Comparison of ENCODE assay signal across 15 cellular contexts in the genomic region with DNA sequence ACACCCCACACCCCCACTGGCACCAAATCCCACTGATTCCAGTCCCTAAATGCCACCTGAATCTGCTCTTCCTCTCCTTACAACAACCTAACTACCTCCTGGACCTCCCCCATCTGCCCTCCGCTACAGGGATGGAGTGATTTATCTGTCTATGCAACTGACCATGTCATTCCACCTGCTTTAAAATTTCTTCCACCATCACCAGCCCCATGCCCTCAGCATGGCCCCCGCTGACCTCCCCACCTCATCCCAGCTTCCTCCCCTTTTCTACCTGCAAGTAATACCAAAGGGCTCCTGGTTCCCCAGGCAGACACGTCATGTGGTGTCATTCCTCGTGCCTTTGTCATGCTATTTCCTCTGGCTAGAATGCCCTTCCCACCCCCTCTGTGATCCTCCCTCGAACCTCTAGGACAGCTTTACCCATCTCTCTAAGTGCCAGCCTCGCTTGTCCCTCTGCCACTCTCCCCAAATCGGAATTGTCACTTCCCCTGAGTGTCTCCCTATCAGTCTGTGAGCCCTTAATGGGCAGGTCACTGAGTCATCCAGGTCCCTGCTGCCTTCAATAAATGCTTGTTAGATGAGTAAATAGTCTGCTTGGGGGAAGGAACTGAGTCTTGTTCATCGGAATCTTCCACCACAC. TPM values are rescaled to one million over a fixed set of nuclear protein-coding genes. Genes with fewer than 3 reads are reported as not detected.
A peak's percentile ranks its signal among the peaks of the same experiment; 100 is the strongest.
DNase-seq lines count a peak whose midpoint lies in the region; ATAC-seq, FAIRE-seq and TF ChIP-seq lines count a peak whose summit lies in the region.
"Had no signal": no experiment of that assay in that cellular context is flagged by ENCODE, and none has a peak within 500 bp of the region (broad histone marks: within the 10 kb centered on the region; RNA-seq: fewer than 3 reads in every experiment).

No MANE protein-coding gene starts in this region.

- H3K27me3 ChIP-seq in HCT116 (ENCODE audit: insufficient read depth, low read length) = no peaks in the 10 kb centered on the region

- no peaks in the 10 kb centered on the region for H3K36me3 Mint-ChIP-seq in nephron progenitor cell (ENCODE audit: low read depth)
- H3K36me3 Mint-ChIP-seq: activated naive CD8-positive, alpha-beta T cell treated with anti-CD3 and anti-CD28 coated beads for 36 hours had no signal

- H3K27ac ChIP-seq in A549 (peak overlapping the region; percentile 57 to 74), HCT116 (ENCODE audit: low read depth, low read length) (peak overlapping the region; percentile 87)
- H3K27ac ChIP-seq: coronary artery, lower lobe of right lung, neutrophil had no signal

- H3K4me3 ChIP-seq in A549 (0 out of 3 replicates have a peak overlapping the region, but pooled peaks have one; percentile 4), HCT116 (replicated peaks in 1 of 2; ENCODE audit: low read depth in 1 of 2, low read length in 2 of 2) (peak overlapping the region; percentile 25 to 54)
- H3K4me3 ChIP-seq: coronary artery, lower lobe of right lung had no signal

- no peaks in the 10 kb centered on the region for H3K9me2 ChIP-seq in HCT116 (ENCODE audit: insufficient read depth)

- TF ChIP-seq POLR2A in A549 (IDR thresholded peaks at IDR 0.05; ENCODE audit: low read length) (no peak), HCT116 (IDR thresholded peaks at IDR 0.05; ENCODE audit: borderline replicate concordance, extremely low read depth, insufficient read depth, insufficient read length) (no peak)

- no peaks in the 10 kb centered on the region for H3K9me3 Mint-ChIP-seq in nephron progenitor cell
- H3K9me3 Mint-ChIP-seq: activated naive CD8-positive, alpha-beta T cell treated with anti-CD3 and anti-CD28 coated beads for 36 hours had no signal

- TF ChIP-seq RAD21 in A549 (conservative IDR thresholded peaks at IDR 0.05 in 1 of 2, IDR thresholded peaks at IDR 0.05 in 1 of 2) (no peak), HCT116 (IDR thresholded peaks at IDR 0.05; ENCODE audit: low read depth) (no peak)

- ATAC-seq in A549 = peak; percentile 78 to 80
- peak; percentile 82 for ATAC-seq in HCT116
- ATAC-seq in Right ventricle myocardium inferior = no peak
- ATAC-seq: lower lobe of right lung had no signal

- TF ChIP-seq CTCF in A549 (IDR thresholded peaks at IDR 0.05) (no peak), HCT116 (IDR thresholded peaks at IDR 0.05 in 2 of 3, conservative IDR thresholded peaks at IDR 0.05 in 1 of 3; ENCODE audit: borderline replicate concordance in 1 of 3, insufficient read depth in 1 of 3, low read depth in 2 of 3, low read length in 2 of 3) (no peak), nephron progenitor cell (IDR thresholded peaks at IDR 0.05) (no peak)

- H2AFZ ChIP-seq in HCT116 (ENCODE audit: low read depth, low read length, poor library complexity, severe bottlenecking) = no peak overlapping the region

- TF ChIP-seq EP300 in A549 (IDR thresholded peaks at IDR 0.05) = no peak

- POLR2A ChIA-PET in A549 (lab: Yijun Ruan, JAX) (interaction anchor here (0.6 kb wide), 1 partner anchor 97 kb away, joined by 3 read pairs; a partner anchor contains a TSS), HCT116 (lab: Charles Lee) (interaction anchor here (0.7 to 1.6 kb wide), 3 partner anchors 16 to 19 kb away, joined by 3 to 6 read pairs (median 3); a partner anchor contains a TSS)

- DNase-seq in A549 (ENCODE audit: low read depth in 1 of 2, low spot score in 1 of 2) = peak; percentile 59 to 71
- DNase-seq in HCT116 (ENCODE audit: low read depth, low spot score) = peak; percentile 94
- DNase-seq in T1000 (lab: John Stamatoyannopoulos, UW) = peak; percentile 54
- DNase-seq in iPS-NIHi11 (ENCODE audit: low spot score) = peak; percentile 57
- no peak for DNase-seq in H4 (ENCODE audit: low spot score)
- no peak for DNase-seq in nephron progenitor cell
- DNase-seq in Right ventricle myocardium inferior (ENCODE audit: missing footprints) = no peak
- DNase-seq in UCSD-AML1 (lab: John Stamatoyannopoulos, UW; ENCODE audit: unreplicated experiment) = no peak
- DNase-seq: activated naive CD8-positive, alpha-beta T cell treated with anti-CD3 and anti-CD28 coated beads for 36 hours; foreskin melanocyte; Kasumi-1; lower lobe of right lung; NCI-H2081 treated with DMSO at 0.1 percent for 48 hours had no signal

- no peaks in the 10 kb centered on the region for H3K36me3 ChIP-seq in HCT116 (ENCODE audit: control insufficient read depth in 1 of 2, insufficient read depth in 2 of 2, low read length in 2 of 2)
- H3K36me3 ChIP-seq: lower lobe of right lung, neutrophil had no signal

- peaks cover 16% of the 10 kb centered on the region for H3K27me3 Mint-ChIP-seq in nephron progenitor cell (ENCODE audit: low read depth, poor library complexity)

- H3K9ac ChIP-seq in HCT116 (ENCODE audit: low read length) = peak overlapping the region; percentile 58

- BruUV-seq in HCT116 (replicated peaks; lab: Mats Ljungman, UMichigan) = no TSS peak

- H3K4me2 ChIP-seq in A549 = peak overlapping the region; percentile 63
- H3K4me2 ChIP-seq in HCT116 (ENCODE audit: low read length) = peak overlapping the region; percentile 79

- H3K27ac Mint-ChIP-seq in nephron progenitor cell = no peak overlapping the region
- H3K27ac Mint-ChIP-seq: activated naive CD8-positive, alpha-beta T cell treated with anti-CD3 and anti-CD28 coated beads for 36 hours had no signal

- no peaks in the 10 kb centered on the region for H3K4me1 Mint-ChIP-seq in nephron progenitor cell
- H3K4me1 Mint-ChIP-seq: activated naive CD8-positive, alpha-beta T cell treated with anti-CD3 and anti-CD28 coated beads for 36 hours had no signal

- no peak overlapping the region for H3K4me3 Mint-ChIP-seq in nephron progenitor cell
- H3K4me3 Mint-ChIP-seq: activated naive CD8-positive, alpha-beta T cell treated with anti-CD3 and anti-CD28 coated beads for 36 hours had no signal

- intact Hi-C loops in HCT116 (cut with micrococcal nuclease) (loop anchor here (2.0 kb wide), 1 partner anchor 16 kb away; no protein-coding TSS in a partner anchor), Right ventricle myocardium inferior (cut with DNase I) (no loop called here)

- no peaks in the 10 kb centered on the region for H4K20me1 ChIP-seq in HCT116 (ENCODE audit: insufficient read depth)

- peak; percentile 36 for FAIRE-seq in A549 (lab: Jason Lieb, UNC)

- WGBS in A549 (ENCODE audit: missing lambda C conversion rate) = 11% methylated on average over 6 of the region's 8 CpGs

- RAD21 ChIA-PET in HCT116 (lab: Charles Lee; ENCODE audit: low non-redundant PET in 1 of 2, low total read pairs in 2 of 2, uncharacterized antibody in 2 of 2, unreplicated experiment in 2 of 2) = no interaction called here

- H3K4me1 ChIP-seq in A549 = peaks cover 19% of the 10 kb centered on the region
- H3K4me1 ChIP-seq in HCT116 (ENCODE audit: control insufficient read depth in 1 of 2, insufficient read depth in 2 of 2, low read length in 2 of 2) = peaks cover 43 to 61% of the 10 kb centered on the region in 2 experiments
- H3K4me1 ChIP-seq: lower lobe of right lung had no signal

- CTCF ChIA-PET in A549 (lab: Yijun Ruan, JAX) = interaction anchor here (1.5 kb wide), 1 partner anchor 23 kb away, joined by 4 read pairs; no protein-coding TSS in a partner anchor
- CTCF ChIA-PET in HCT116 (lab: Charles Lee) = interaction anchor here (1.8 kb wide), 1 partner anchor 21 kb away, joined by 5 read pairs; no protein-coding TSS in a partner anchor

- H3K9me3 ChIP-seq in A549 (no peaks in the 10 kb centered on the region), HCT116 (ENCODE audit: control insufficient read depth in 1 of 2, insufficient read depth in 1 of 2, low read depth in 1 of 2, low read length in 2 of 2) (no peaks in the 10 kb centered on the region)
- H3K9me3 ChIP-seq: lower lobe of right lung, neutrophil had no signal

- no peaks in the 10 kb centered on the region for H3K79me2 ChIP-seq in HCT116 (ENCODE audit: insufficient read depth, low read length)

RNA-seq across cellular contexts. Expression of a gene that starts 3.7 kb away (rescaled TPM):
- 0.07 TPM in 1 of 2 replicates, not detected in the other for polyA plus RNA-seq in A549 (2011; rRNA removed)
- polyA plus RNA-seq in A549 (2012; cell fraction: cytosol; rRNA removed) = 0.03 and 0.04 TPM in 2 replicates
- 0.05 TPM in 1 of 2 replicates, not detected in the other for polyA plus RNA-seq in A549 (2012; cell fraction: nucleus; rRNA removed)
- 0.04 to 0.07 TPM in 2 of 3 replicates, not detected in the other for polyA plus RNA-seq in A549 (2017; fragmentation: RNase III; extraction: RNeasy Plus Mini Kit Qiagen cat#74134 plus additional on column Dnase treatment)
- polyA minus RNA-seq in A549 (2011; rRNA and poly(A)+ RNA removed) = 0.12 TPM in 1 of 2 replicates, not detected in the other
- 2.0 TPM for total RNA-seq in HCT116 (2021; ENCODE audit: unreplicated experiment)
- polyA plus RNA-seq in HCT116 (2012) = 3.3 and 4.6 TPM in 2 replicates
- not detected in 2 replicates for total RNA-seq in H4 (2014; rRNA removed; shearing (Covaris generic))
- not detected for total RNA-seq in Right ventricle myocardium inferior
- total RNA-seq: activated naive CD8-positive, alpha-beta T cell treated with anti-CD3 and anti-CD28 coated beads for 36 hours had no signal

RNA-seq across cellular contexts. Expression of a gene that starts 8.4 kb away (rescaled TPM):
- 0.11 and 0.16 TPM in 2 replicates for polyA plus RNA-seq in A549 (2011; rRNA removed)
- polyA plus RNA-seq in A549 (2012; cell fraction: cytosol; rRNA removed) = 0.04 and 0.08 TPM in 2 replicates
- polyA plus RNA-seq in A549 (2012; cell fraction: nucleus; rRNA removed) = 0.05 TPM in 1 of 2 replicates, not detected in the other
- 0.09 to 0.15 TPM in 2 of 3 replicates, not detected in the other for polyA plus RNA-seq in A549 (2017; fragmentation: RNase III; extraction: RNeasy Plus Mini Kit Qiagen cat#74134 plus additional on column Dnase treatment)
- not detected in 2 replicates for polyA minus RNA-seq in A549 (2011; rRNA and poly(A)+ RNA removed)
- 4.6 TPM for total RNA-seq in HCT116 (2021; ENCODE audit: unreplicated experiment)
- 12.0 and 15.0 TPM in 2 replicates for polyA plus RNA-seq in HCT116 (2012)
- not detected in 2 replicates for total RNA-seq in H4 (2014; rRNA removed; shearing (Covaris generic))
- total RNA-seq in Right ventricle myocardium inferior = not detected
- total RNA-seq: activated naive CD8-positive, alpha-beta T cell treated with anti-CD3 and anti-CD28 coated beads for 36 hours; lower lobe of right lung had no signal

RNA-seq across cellular contexts. Expression of a gene that starts 17.8 kb away (rescaled TPM):
- polyA plus RNA-seq in A549 (2011; rRNA removed) (0.50 and 0.81 TPM in 2 replicates), A549 (2017; fragmentation: RNase III; extraction: RNeasy Plus Mini Kit Qiagen cat#74134 plus additional on column Dnase treatment) (0.75 to 0.84 TPM (median 0.76 TPM) in 3 replicates)
- 0.62 and 0.71 TPM in 2 replicates for polyA plus RNA-seq in A549 (2012; cell fraction: cytosol; rRNA removed)
- 0.60 and 1.0 TPM in 2 replicates for polyA plus RNA-seq in A549 (2012; cell fraction: nucleus; rRNA removed)
- 0.88 and 1.2 TPM in 2 replicates for polyA minus RNA-seq in A549 (2011; rRNA and poly(A)+ RNA removed)
- total RNA-seq in HCT116 (2021; ENCODE audit: unreplicated experiment) (46.7 TPM), Right ventricle myocardium inferior (not detected)
- polyA plus RNA-seq in HCT116 (2012) = 89.1 and 116 TPM in 2 replicates
- not detected in 2 replicates for total RNA-seq in H4 (2014; rRNA removed; shearing (Covaris generic))
- total RNA-seq: activated naive CD8-positive, alpha-beta T cell treated with anti-CD3 and anti-CD28 coated beads for 36 hours had no signal

RNA-seq across cellular contexts. Expression of a gene that starts 29.5 kb away (rescaled TPM):
- not detected in 2 replicates for polyA plus RNA-seq in A549 (2011; rRNA removed)
- not detected in 2 replicates for polyA plus RNA-seq in A549 (2012; cell fraction: cytosol; rRNA removed)
- polyA plus RNA-seq in A549 (2012; cell fraction: nucleus; rRNA removed) = not detected in 2 replicates
- polyA plus RNA-seq in A549 (2017; fragmentation: RNase III; extraction: RNeasy Plus Mini Kit Qiagen cat#74134 plus additional on column Dnase treatment) = not detected in 3 replicates
- polyA minus RNA-seq in A549 (2011; rRNA and poly(A)+ RNA removed) = not detected in 2 replicates
- total RNA-seq in HCT116 (2021; ENCODE audit: unreplicated experiment) = not detected
- not detected in 2 replicates for polyA plus RNA-seq in HCT116 (2012)
- not detected in 2 replicates for total RNA-seq in H4 (2014; rRNA removed; shearing (Covaris generic))
- 23.0 TPM for total RNA-seq in Right ventricle myocardium inferior
- total RNA-seq: activated naive CD8-positive, alpha-beta T cell treated with anti-CD3 and anti-CD28 coated beads for 36 hours had no signal

Comparison
In these comparisons a context has a peak if more than half of its experiments do, and no peak if none do; other contexts are left out.
1. DNase-seq: peak in A549 (2 of 2), HCT116 (single experiment), T1000 (single experiment) and iPS-NIHi11 (single experiment); none in H4 (single experiment), nephron progenitor cell (single experiment), Right ventricle myocardium inferior (single experiment) and UCSD-AML1 (single experiment).
2. RNA of a gene that starts 17.8 kb away (total RNA-seq): 46.7 TPM in HCT116 (single experiment); not detected in H4 and not detected in Right ventricle myocardium inferior (single experiment); every median in the first group is over 10 times any median in the second.